ENCODE assay signal across 18 cellular contexts in genomic region chr11:2432628-2433071, GRCh38. TPM values are rescaled to one million over a fixed set of nuclear protein-coding genes. Genes with fewer than 3 reads are reported as not detected.
DNase-seq lines count a peak whose midpoint lies in the region; ATAC-seq and TF ChIP-seq lines count a peak whose summit lies in the region.
"Had no signal": no experiment of that assay in that cellular context is flagged by ENCODE, and none has a peak within 500 bp of the region (broad histone marks: within the 10 kb centered on the region; RNA-seq: fewer than 3 reads in every experiment).

No MANE protein-coding gene starts in this region.

- no peaks in the 10 kb centered on the region for H3K27me3 Mint-ChIP-seq in activated B cell treated with CpG ODN at 0.5 μM for 24 hours
- H3K27me3 Mint-ChIP-seq: CD4-positive, CD25-positive, alpha-beta regulatory T cell had no signal

- H3K27ac ChIP-seq in right atrium auricular region (no peak overlapping the region), lower lobe of right lung (no peak overlapping the region), spleen (no peak overlapping the region), body of pancreas (no peak overlapping the region)
- H3K27ac ChIP-seq: BLaER1 treated with 17β-estradiol and CSF1 and Interleukin-3, amounts not matched to agents 10 nM and 100 nM had no signal

- 85 to 95% (median 92%) methylated on average over 8 to 13 of the region's 13 CpGs for WGBS in spleen, 5 donors
- 40 to 92% methylated on average over 1 to 13 of the region's 13 CpGs for WGBS in body of pancreas, 2 donors

- no peak for TF ChIP-seq POLR2A in spleen (IDR thresholded peaks at IDR 0.05)
- no peak for TF ChIP-seq POLR2A in body of pancreas (IDR thresholded peaks at IDR 0.05)

- no peak overlapping the region for H3K27ac Mint-ChIP-seq in activated B cell treated with CpG ODN at 0.5 μM for 24 hours
- H3K27ac Mint-ChIP-seq: CD4-positive, CD25-positive, alpha-beta regulatory T cell; GM23338; H9 had no signal

- H3K4me1 ChIP-seq in right atrium auricular region = no peaks in the 10 kb centered on the region
- H3K4me1 ChIP-seq in lower lobe of right lung = no peaks in the 10 kb centered on the region
- H3K4me1 ChIP-seq in spleen = no peaks in the 10 kb centered on the region
- H3K4me1 ChIP-seq in body of pancreas = no peaks in the 10 kb centered on the region

- H3K36me3 ChIP-seq in right atrium auricular region = no peaks in the 10 kb centered on the region
- no peaks in the 10 kb centered on the region for H3K36me3 ChIP-seq in lower lobe of right lung
- no peaks in the 10 kb centered on the region for H3K36me3 ChIP-seq in spleen
- H3K36me3 ChIP-seq in body of pancreas (replicated peaks in 1 of 2; ENCODE audit: insufficient read depth in 1 of 2, low read depth in 2 of 2) = no peaks in the 10 kb centered on the region
- H3K36me3 ChIP-seq: BLaER1 treated with 17β-estradiol and CSF1 and Interleukin-3, amounts not matched to agents 10 nM and 100 nM had no signal

- no peak for ATAC-seq in Right ventricle myocardium superior (ENCODE audit: poor library complexity)
- no peak for ATAC-seq in activated B cell treated with CpG ODN at 0.5 μM for 24 hours (ENCODE audit: low read depth)
- ATAC-seq in lower lobe of right lung = no peak
- ATAC-seq in body of pancreas = no peak
- ATAC-seq: GM23338, HepG2 had no signal

- POLR2A ChIA-PET in activated B cell treated with CpG ODN at 0.5 μM for 24 hours (lab: Charles Lee) = no interaction called here

- H3K4me3 ChIP-seq in right atrium auricular region (no peak overlapping the region), lower lobe of right lung (no peak overlapping the region), spleen (no peak overlapping the region), body of pancreas (no peak overlapping the region)
- H3K4me3 ChIP-seq: BLaER1 treated with 17β-estradiol and CSF1 and Interleukin-3, amounts not matched to agents 10 nM and 100 nM; GM23338 had no signal

- H3K4me1 Mint-ChIP-seq in activated B cell treated with CpG ODN at 0.5 μM for 24 hours = no peaks in the 10 kb centered on the region
- H3K4me1 Mint-ChIP-seq: GM23338, H9 had no signal

- no peak overlapping the region for H3K4me3 Mint-ChIP-seq in activated B cell treated with CpG ODN at 0.5 μM for 24 hours
- H3K4me3 Mint-ChIP-seq: CD4-positive, CD25-positive, alpha-beta regulatory T cell; GM23338; H9 had no signal

- H3K9me3 Mint-ChIP-seq in activated B cell treated with CpG ODN at 0.5 μM for 24 hours = no peaks in the 10 kb centered on the region
- H3K9me3 Mint-ChIP-seq: CD4-positive, CD25-positive, alpha-beta regulatory T cell; GM23338; H9 had no signal

- H3K27me3 ChIP-seq in right atrium auricular region (no peaks in the 10 kb centered on the region), lower lobe of right lung (ENCODE audit: low read depth) (no peaks in the 10 kb centered on the region), spleen (replicated peaks in 1 of 7) (peaks cover 0 to 25% (median 0%) of the 10 kb centered on the region in 7 donors), body of pancreas (no peaks in the 10 kb centered on the region)
- H3K27me3 ChIP-seq: BLaER1 treated with 17β-estradiol and CSF1 and Interleukin-3, amounts not matched to agents 10 nM and 100 nM had no signal

- peak; percentile 30 for DNase-seq in Right ventricle myocardium superior
- no peak for DNase-seq in right atrium auricular region (ENCODE audit: low spot score)
- peak; percentile 12 for DNase-seq in activated B cell treated with CpG ODN at 0.5 μM for 24 hours
- peak; percentile 31 for DNase-seq in lower lobe of right lung
- DNase-seq in spleen = peak; percentile 61
- no peak for DNase-seq in body of pancreas
- DNase-seq in activated CD4-positive, alpha-beta T cell treated with anti-CD3 and anti-CD28 coated beads for 48 hours = no peak
- DNase-seq in G401 (ENCODE audit: low spot score) = no peak
- DNase-seq: 8988T; AML-193; Calu3; CD4-positive, CD25-positive, alpha-beta regulatory T cell; DMS 273 treated with DMSO at 0.1 percent for 48 hours; H9 had no signal

- intact Hi-C loops in Right ventricle myocardium superior (cut with DNase I) (loop anchor here (5.0 kb wide), 1 partner anchor 460 kb away; no protein-coding TSS in a partner anchor), activated B cell treated with CpG ODN at 0.5 μM for 24 hours (cut with micrococcal nuclease) (no loop called here), lower lobe of right lung (cut with DNase I) (no loop called here), spleen (cut with DNase I; ENCODE audit: low total_unique reads) (no loop called here), body of pancreas (cut with DNase I) (no loop called here)

- in situ Hi-C loops in G401 (cut with HindIII; ENCODE audit: low sequenced_read_pairs) = no loop called here

- no peak for TF ChIP-seq CTCF in right atrium auricular region (IDR thresholded peaks at IDR 0.05)
- TF ChIP-seq CTCF in activated B cell treated with CpG ODN at 0.5 μM for 24 hours (IDR thresholded peaks at IDR 0.05) = no peak
- no peak for TF ChIP-seq CTCF in lower lobe of right lung (IDR thresholded peaks at IDR 0.05)
- no peak for TF ChIP-seq CTCF in spleen (IDR thresholded peaks at IDR 0.05 in 8 of 11, conservative IDR thresholded peaks at IDR 0.05 in 3 of 11)
- no peak for TF ChIP-seq CTCF in body of pancreas (IDR thresholded peaks at IDR 0.05)

- no peaks in the 10 kb centered on the region for H3K36me3 Mint-ChIP-seq in activated B cell treated with CpG ODN at 0.5 μM for 24 hours (ENCODE audit: low read depth)
- H3K36me3 Mint-ChIP-seq: CD4-positive, CD25-positive, alpha-beta regulatory T cell had no signal

- CTCF ChIA-PET in activated B cell treated with CpG ODN at 0.5 μM for 24 hours (lab: Charles Lee) = interaction anchor here (1.1 kb wide), 1 partner anchor 98 kb away, joined by 3 read pairs; no protein-coding TSS in a partner anchor

- no peaks in the 10 kb centered on the region for H3K9me3 ChIP-seq in right atrium auricular region
- H3K9me3 ChIP-seq in lower lobe of right lung = no peaks in the 10 kb centered on the region
- H3K9me3 ChIP-seq in spleen = no peaks in the 10 kb centered on the region
- H3K9me3 ChIP-seq in body of pancreas = no peaks in the 10 kb centered on the region

RNA-seq across cellular contexts. Expression of gene TRPM5, which starts 11.7 kb away (rescaled TPM):
- total RNA-seq in Right ventricle myocardium superior (not detected), right atrium auricular region (not detected), activated B cell treated with CpG ODN at 0.5 μM for 24 hours (not detected in 2 replicates), lower lobe of right lung (not detected), spleen (under 1 TPM in 3 of 7 donors, not detected in 4; 0.10 to 0.16 (median 0.15) TPM), body of pancreas (1 to 10 TPM in 1 of 2 donors, under 1 TPM in 1; under 0.01 to 2.6 TPM)
- under 1 TPM; 0.02 to 0.28 (median 0.19) TPM for polyA plus RNA-seq in spleen
- not detected in 2 replicates for total RNA-seq in G401 (2014; rRNA removed; shearing (Covaris generic))
- total RNA-seq: Calu3, GM23338, HepG2 had no signal
- polyA plus RNA-seq: CD4-positive, CD25-positive, alpha-beta regulatory T cell; GM23338 had no signal

RNA-seq across cellular contexts. Expression of gene KCNQ1, which starts 12.2 kb away (rescaled TPM):
- total RNA-seq in Right ventricle myocardium superior (33.4 TPM), right atrium auricular region (10 to 100 TPM; 12.7 to 25.1 TPM), activated B cell treated with CpG ODN at 0.5 μM for 24 hours (6.5 and 8.6 TPM in 2 replicates), lower lobe of right lung (51.0 TPM), spleen (10 to 100 TPM; 10.9 to 21.6 (median 18.3) TPM), body of pancreas (10 to 100 TPM; 38.9 to 46.1 TPM)
- polyA plus RNA-seq in spleen = 1 to 10 TPM; 3.3 to 6.5 (median 3.6) TPM
- 0.85 TPM in 1 of 2 replicates, not detected in the other for total RNA-seq in G401 (2014; rRNA removed; shearing (Covaris generic))
- total RNA-seq: Daoy had no signal

RNA-seq across cellular contexts. Expression of gene TSSC4, which starts 32.1 kb away (rescaled TPM):
- total RNA-seq in Right ventricle myocardium superior = 36.2 TPM
- 10 to 100 TPM; 26.7 to 40.3 TPM for total RNA-seq in right atrium auricular region
- total RNA-seq in activated B cell treated with CpG ODN at 0.5 μM for 24 hours = 59.4 and 59.7 TPM in 2 replicates
- 38.8 TPM for total RNA-seq in lower lobe of right lung
- 10 to 100 TPM; 28.7 to 58.1 (median 42.2) TPM for total RNA-seq in spleen
- 10 to 100 TPM; 42.5 to 94.4 (median 66.2) TPM for polyA plus RNA-seq in spleen
- 10 to 100 TPM; 21.5 to 25.7 TPM for total RNA-seq in body of pancreas
- total RNA-seq in G401 (2014; rRNA removed; shearing (Covaris generic)) = 44.6 and 46.1 TPM in 2 replicates

RNA-seq across cellular contexts. Expression of gene CD81, which starts 55.5 kb away (rescaled TPM):
- total RNA-seq in Right ventricle myocardium superior (457 TPM), right atrium auricular region (100 to 1,000 TPM; 433 to 528 TPM), activated B cell treated with CpG ODN at 0.5 μM for 24 hours (130 and 132 TPM in 2 replicates), lower lobe of right lung (850 TPM), spleen (100 to 1,000 TPM; 370 to 594 (median 472) TPM), body of pancreas (100 to 1,000 TPM; 217 to 332 TPM)
- polyA plus RNA-seq in spleen = 100 to 1,000 TPM; 191 to 368 (median 339) TPM
- total RNA-seq in G401 (2014; rRNA removed; shearing (Covaris generic)) = 61.8 and 105 TPM in 2 replicates
- total RNA-seq: HepG2 had no signal
- polyA plus RNA-seq: HepG2 had no signal

Comparison
In these comparisons a context has a peak if more than half of its experiments do, and no peak if none do; other contexts are left out.
1. DNase-seq: peak in Right ventricle myocardium superior (single experiment), activated B cell treated with CpG ODN at 0.5 μM for 24 hours (single experiment), lower lobe of right lung (single experiment) and spleen (single experiment); none in right atrium auricular region (single experiment), body of pancreas (0 of 4), activated CD4-positive, alpha-beta T cell treated with anti-CD3 and anti-CD28 coated beads for 48 hours (single experiment) and G401 (single experiment).